24 cellular contexts compared by ENCODE assay signal in the genomic region with DNA sequence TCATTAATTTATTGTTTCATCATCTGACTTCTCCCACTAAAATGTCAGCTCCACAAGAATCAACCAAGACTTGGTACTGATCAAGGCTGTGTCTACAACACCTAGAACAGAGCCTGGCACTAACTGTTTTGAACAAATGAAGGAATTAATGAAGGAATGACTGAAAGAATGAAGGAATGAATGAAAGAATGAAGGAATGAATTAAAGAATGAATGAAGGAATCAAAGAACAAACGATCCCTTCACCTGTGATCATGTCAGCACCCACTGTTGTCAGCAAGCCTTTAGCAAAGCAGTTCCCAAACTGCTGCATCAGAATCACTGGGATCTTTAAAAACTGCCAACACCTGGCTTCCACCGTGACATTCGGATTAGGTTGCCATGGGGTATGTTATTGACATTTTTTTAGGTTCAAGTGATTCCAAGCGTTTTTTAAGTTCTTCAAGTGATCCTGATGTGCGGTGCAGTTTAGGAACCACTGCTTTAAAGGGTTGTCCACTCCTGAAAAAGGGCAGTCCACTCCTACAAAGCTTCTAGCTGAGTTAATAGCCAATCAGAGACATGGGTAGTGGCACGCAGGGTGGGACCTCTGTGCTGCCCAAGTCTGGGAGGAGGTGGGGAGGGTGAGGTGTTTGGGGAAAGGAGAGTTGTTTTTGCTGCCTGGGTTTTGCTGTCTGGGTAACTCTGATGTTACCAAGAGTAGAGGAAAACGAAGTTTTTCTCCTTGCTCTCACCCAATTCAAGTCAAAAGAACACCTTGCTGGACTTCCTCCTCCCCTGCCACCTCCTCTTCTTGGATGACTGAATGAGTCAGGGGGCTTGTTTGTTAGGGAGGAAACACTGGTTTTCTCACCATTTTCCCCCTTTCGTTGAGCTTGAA.
"Had no signal": no experiment of that assay in that cellular context is flagged by ENCODE, and none has a peak within 500 bp of the region (broad histone marks: within the 10 kb centered on the region; RNA-seq: fewer than 3 reads in every experiment).

No MANE protein-coding gene starts in this region.

- DNase-seq: dermis blood vessel endothelial cell; effector memory CD4-positive, alpha-beta T cell; foreskin keratinocyte; hypothalamus; mucosa of descending colon; naive B cell; nucleus accumbens; ovary; right cardiac atrium; stimulated activated CD4-positive, alpha-beta T cell treated with anti-CD3 and anti-CD28 coated beads, Interleukin-15, amount 100 ng/mL, for 24 hours; stimulated activated CD4-positive, alpha-beta T cell treated with anti-CD3 and anti-CD28 coated beads, Interleukin-4, amount 100 ng/mL, for 1 hour; stimulated activated CD8-positive, alpha-beta memory T cell treated with anti-CD3 and anti-CD28 coated beads, Interleukin-4, amount 100 ng/mL, for 48 hours; stimulated activated naive CD4-positive, alpha-beta T cell treated with Interleukin-2 at 50 U/mL for 16 hours; stomach; thyroid gland had no signal

- H3K36me3 Mint-ChIP-seq: memory B cell; mesothelial cell of epicardium; naive B cell; natural killer cell treated with Interleukin-12 subunit alpha and Interleukin-12 subunit beta and Interleukin-15 and Interleukin-18, amount 100 ng/mL, for 72 hours had no signal

- H3K9me3 Mint-ChIP-seq: memory B cell; mesothelial cell of epicardium; naive B cell; natural killer cell treated with Interleukin-12 subunit alpha and Interleukin-12 subunit beta and Interleukin-15 and Interleukin-18, amount 100 ng/mL, for 72 hours had no signal

- ATAC-seq: foreskin keratinocyte; mucosa of descending colon; natural killer cell treated with Interleukin-12 subunit alpha and Interleukin-12 subunit beta and Interleukin-15 and Interleukin-18, amount 100 ng/mL, for 72 hours; psoas muscle; right cardiac atrium had no signal

- H3K4me3 ChIP-seq: coronary artery, esophagus muscularis mucosa, lung, mucosa of descending colon, ovary, psoas muscle, skin epidermis, stomach, thyroid gland, vagina had no signal

- H3K4me1 Mint-ChIP-seq: memory B cell, mesothelial cell of epicardium had no signal

- H3K27me3 Mint-ChIP-seq: memory B cell; natural killer cell treated with Interleukin-12 subunit alpha and Interleukin-12 subunit beta and Interleukin-15 and Interleukin-18, amount 100 ng/mL, for 72 hours had no signal

- H3K4me1 ChIP-seq: esophagus muscularis mucosa, foreskin keratinocyte, psoas muscle, vagina had no signal

- H3K9me3 ChIP-seq: esophagus muscularis mucosa, mucosa of descending colon, ovary, psoas muscle, stomach, thyroid gland, vagina had no signal

- H3K36me3 ChIP-seq: esophagus muscularis mucosa, ovary, stomach, thyroid gland, vagina had no signal

- H3K27me3 ChIP-seq: ovary, thyroid gland, vagina had no signal

- H3K4me3 Mint-ChIP-seq: memory B cell; mesothelial cell of epicardium; naive B cell; natural killer cell treated with Interleukin-12 subunit alpha and Interleukin-12 subunit beta and Interleukin-15 and Interleukin-18, amount 100 ng/mL, for 72 hours had no signal

- H3K27ac Mint-ChIP-seq: memory B cell; mesothelial cell of epicardium; naive B cell; natural killer cell treated with Interleukin-12 subunit alpha and Interleukin-12 subunit beta and Interleukin-15 and Interleukin-18, amount 100 ng/mL, for 72 hours had no signal

- H3K27ac ChIP-seq: coronary artery, esophagus muscularis mucosa, foreskin keratinocyte, ovary, psoas muscle, skin epidermis, stomach, thyroid gland, vagina had no signal
